In the genomic region with DNA sequence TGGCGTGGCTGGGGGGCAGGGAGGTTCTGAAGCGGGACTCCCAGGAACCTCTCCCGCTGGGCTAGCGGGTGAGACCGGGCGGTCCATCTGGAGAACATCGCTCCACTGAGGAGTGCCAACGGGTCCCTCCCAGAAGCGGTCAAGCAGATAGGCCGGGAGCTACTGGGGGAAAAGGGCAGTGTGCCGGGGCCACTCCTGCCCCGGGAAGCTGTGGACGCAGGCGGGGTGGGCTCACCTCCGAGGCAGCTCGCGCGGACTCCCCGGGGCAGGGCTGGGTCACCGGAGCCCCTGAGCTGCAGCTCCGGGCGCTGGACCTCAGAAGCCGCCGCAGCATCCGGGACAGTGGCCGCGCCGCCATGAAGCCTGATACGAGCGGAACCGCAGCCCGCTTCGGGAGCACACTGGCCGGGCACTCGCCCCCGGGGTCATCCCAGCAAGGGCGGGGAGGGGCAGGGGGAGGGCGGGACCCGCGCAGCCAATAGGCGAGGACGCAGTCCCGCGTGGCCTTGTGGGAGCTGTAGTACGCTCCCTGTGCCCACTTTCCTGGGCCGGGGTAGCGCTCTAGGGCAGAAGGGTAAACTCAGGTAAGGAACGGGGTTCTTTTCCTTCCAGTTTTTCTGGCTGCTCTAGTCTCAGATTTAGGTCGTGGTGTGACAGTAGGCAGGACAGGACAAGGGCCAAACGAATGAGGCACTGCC, we compare ENCODE assay signal across 8 cellular contexts. TPM values are rescaled to one million over a fixed set of nuclear protein-coding genes. Genes with fewer than 3 reads are reported as not detected.
DNase-seq lines count a peak whose midpoint lies in the region; ATAC-seq and TF ChIP-seq lines count a peak whose summit lies in the region.

A gene (minus strand): TSS at position 403 of the 698 bp plus-strand sequence. CDS start 45 bp downstream, at position 358.

- H4K20me1 ChIP-seq in neural progenitor cell (ENCODE audit: low read depth) (no peaks in the 10 kb centered on the region), Karpas-422 (ENCODE audit: insufficient read depth, low read depth, low read length) (no peaks in the 10 kb centered on the region), PC-9 (ENCODE audit: insufficient read depth) (no peaks in the 10 kb centered on the region)

- CTCF ChIA-PET in PC-9 (lab: Charles Lee) = no interaction called here

- peak within 1 kb of the TSS; percentile 94 for H2AFZ ChIP-seq in neural progenitor cell (replicated peaks)
- no peak within 1 kb of the TSS for H2AFZ ChIP-seq in Karpas-422 (ENCODE audit: low read length)
- no peak within 1 kb of the TSS for H2AFZ ChIP-seq in PC-9

- H3K27me3 ChIP-seq in HAP-1 (ENCODE audit: low read depth) (no peaks in the 10 kb centered on the region), neural progenitor cell (peaks cover 13% of the 10 kb centered on the region), suprapubic skin (no peaks in the 10 kb centered on the region), Karpas-422 (ENCODE audit: low read length) (no peaks in the 10 kb centered on the region), PC-9 (ENCODE audit: insufficient read depth, low read depth) (peaks cover 37% of the 10 kb centered on the region)

- 9% methylated on average over 14 of the region's 50 CpGs for WGBS in suprapubic skin

- in situ Hi-C loops in HAP-1 (cut with MboI; ENCODE audit: low sequenced_read_pairs) = no loop called here

- H3K4me3 Mint-ChIP-seq in activated naive CD8-positive, alpha-beta T cell treated with anti-CD3 and anti-CD28 coated beads, Interleukin-2, amount 50 U/mL, for 24 hours = peak within 1 kb of the TSS; percentile 70
- H3K4me3 Mint-ChIP-seq in neural progenitor cell = peak within 1 kb of the TSS; percentile 96

- H3K9me3 ChIP-seq in HAP-1 (no peaks in the 10 kb centered on the region), neural progenitor cell (ENCODE audit: low read depth) (no peaks in the 10 kb centered on the region), suprapubic skin (no peaks in the 10 kb centered on the region), Karpas-422 (ENCODE audit: low read length) (no peaks in the 10 kb centered on the region), PC-9 (ENCODE audit: insufficient read depth, low read depth) (no peaks in the 10 kb centered on the region)

- H3K4me3 ChIP-seq in HAP-1 (peak within 1 kb of the TSS; percentile 69), neural progenitor cell (peak within 1 kb of the TSS; percentile 93), suprapubic skin (peak within 1 kb of the TSS; percentile 73), Karpas-422 (ENCODE audit: low read length) (no peak within 1 kb of the TSS), PC-9 (no peak within 1 kb of the TSS)

- TF ChIP-seq POLR2A in suprapubic skin (IDR thresholded peaks at IDR 0.05) = no peak

- peak; percentile 91 for ATAC-seq in activated naive CD8-positive, alpha-beta T cell treated with anti-CD3 and anti-CD28 coated beads, Interleukin-2, amount 50 U/mL, for 24 hours

- H3K27ac ChIP-seq in neural progenitor cell (no peak within 1 kb of the TSS), suprapubic skin (peak within 1 kb of the TSS; percentile 81), Karpas-422 (ENCODE audit: low read length) (no peak within 1 kb of the TSS), PC-9 (no peak within 1 kb of the TSS)

- H3F3A ChIP-seq in neural progenitor cell (ENCODE audit: low read depth) (no peaks in the 10 kb centered on the region), PC-9 (ENCODE audit: insufficient read depth, low read depth) (no peaks in the 10 kb centered on the region)

- peak; percentile 46 to 85 for DNase-seq in HAP-1 (ENCODE audit: low spot score in 2 of 2)
- DNase-seq in NOMO-1 treated with DMSO at 0.1 percent for 48 hours (lab: John Stamatoyannopoulos, UW; ENCODE audit: unreplicated experiment) = peak; percentile 23
- DNase-seq in activated naive CD8-positive, alpha-beta T cell treated with anti-CD3 and anti-CD28 coated beads, Interleukin-2, amount 50 U/mL, for 24 hours = peak; percentile 57
- DNase-seq in head of caudate nucleus = peak; percentile 78 to 96 (median 92)
- peak; percentile 89 for DNase-seq in neural progenitor cell (ENCODE audit: low spot score)
- DNase-seq in suprapubic skin (ENCODE audit: low spot score in 2 of 2) = peak; percentile 88 to 90
- no peak for DNase-seq in Karpas-422
- no peak for DNase-seq in PC-9

- no peaks in the 10 kb centered on the region for H3K36me3 Mint-ChIP-seq in activated naive CD8-positive, alpha-beta T cell treated with anti-CD3 and anti-CD28 coated beads, Interleukin-2, amount 50 U/mL, for 24 hours (ENCODE audit: low read depth)
- H3K36me3 Mint-ChIP-seq in neural progenitor cell = peaks cover 4% of the 10 kb centered on the region

- peak within 1 kb of the TSS; percentile 40 for H3K27ac Mint-ChIP-seq in activated naive CD8-positive, alpha-beta T cell treated with anti-CD3 and anti-CD28 coated beads, Interleukin-2, amount 50 U/mL, for 24 hours
- peak within 1 kb of the TSS; percentile 87 for H3K27ac Mint-ChIP-seq in neural progenitor cell

- no peaks in the 10 kb centered on the region for H3K9me3 Mint-ChIP-seq in activated naive CD8-positive, alpha-beta T cell treated with anti-CD3 and anti-CD28 coated beads, Interleukin-2, amount 50 U/mL, for 24 hours
- H3K9me3 Mint-ChIP-seq in neural progenitor cell = no peaks in the 10 kb centered on the region

- TF ChIP-seq EP300 in suprapubic skin (IDR thresholded peaks at IDR 0.05) = no peak

- H3K9ac ChIP-seq in neural progenitor cell (peak within 1 kb of the TSS; percentile 42), Karpas-422 (ENCODE audit: low read length) (no peak within 1 kb of the TSS)

- no peaks in the 10 kb centered on the region for H3K36me3 ChIP-seq in HAP-1 (replicated peaks)
- no peaks in the 10 kb centered on the region for H3K36me3 ChIP-seq in neural progenitor cell
- H3K36me3 ChIP-seq in suprapubic skin = no peaks in the 10 kb centered on the region
- H3K36me3 ChIP-seq in Karpas-422 (ENCODE audit: insufficient read depth, low read length) = no peaks in the 10 kb centered on the region
- no peaks in the 10 kb centered on the region for H3K36me3 ChIP-seq in PC-9 (ENCODE audit: low read depth)

- H3K4me1 Mint-ChIP-seq in activated naive CD8-positive, alpha-beta T cell treated with anti-CD3 and anti-CD28 coated beads, Interleukin-2, amount 50 U/mL, for 24 hours = peaks cover 14% of the 10 kb centered on the region
- peaks cover 27% of the 10 kb centered on the region for H3K4me1 Mint-ChIP-seq in neural progenitor cell

- H3K4me2 ChIP-seq in neural progenitor cell (peak within 1 kb of the TSS; percentile 99), Karpas-422 (ENCODE audit: low read depth, low read length, poor library complexity, severe bottlenecking) (no peak within 1 kb of the TSS), PC-9 (no peak within 1 kb of the TSS)

- BruUV-seq in PC-9 (replicated peaks; lab: Mats Ljungman, UMichigan) = no TSS peak

- H3K27me3 Mint-ChIP-seq in activated naive CD8-positive, alpha-beta T cell treated with anti-CD3 and anti-CD28 coated beads, Interleukin-2, amount 50 U/mL, for 24 hours = peaks cover 13% of the 10 kb centered on the region
- no peaks in the 10 kb centered on the region for H3K27me3 Mint-ChIP-seq in neural progenitor cell (ENCODE audit: insufficient read depth, low read depth)

- intact Hi-C loops in head of caudate nucleus (cut with DNase I) = no loop called here
- intact Hi-C loops in PC-9 (cut with micrococcal nuclease; ENCODE audit: unreplicated experiment) = no loop called here

- no peaks in the 10 kb centered on the region for H3K9me2 ChIP-seq in Karpas-422 (replicated peaks; ENCODE audit: insufficient read depth, low read length)
- H3K9me2 ChIP-seq in PC-9 (ENCODE audit: insufficient read depth) = no peaks in the 10 kb centered on the region

- peaks cover 7% of the 10 kb centered on the region for H3K79me2 ChIP-seq in neural progenitor cell (ENCODE audit: low read depth)
- no peaks in the 10 kb centered on the region for H3K79me2 ChIP-seq in Karpas-422 (ENCODE audit: low read length)
- H3K79me2 ChIP-seq in PC-9 (ENCODE audit: low read depth) = no peaks in the 10 kb centered on the region

- H3K4me1 ChIP-seq in HAP-1 (peaks cover 11% of the 10 kb centered on the region), neural progenitor cell (peaks cover 34% of the 10 kb centered on the region), suprapubic skin (peaks cover 24% of the 10 kb centered on the region), Karpas-422 (ENCODE audit: low read length) (no peaks in the 10 kb centered on the region), PC-9 (replicated peaks; ENCODE audit: insufficient read depth) (no peaks in the 10 kb centered on the region)

- TF ChIP-seq CTCF in neural progenitor cell (IDR thresholded peaks at IDR 0.05) = no peak
- no peak for TF ChIP-seq CTCF in suprapubic skin (IDR thresholded peaks at IDR 0.05)
- no peak for TF ChIP-seq CTCF in PC-9 (conservative IDR thresholded peaks at IDR 0.05)

- POLR2A ChIA-PET in PC-9 (lab: Charles Lee; ENCODE audit: unreplicated experiment) = no interaction called here

RNA-seq across cellular contexts. Expression of the gene that starts here (rescaled TPM):
- 11.3 and 17.9 TPM in 2 replicates for total RNA-seq in neural progenitor cell (ENCODE audit: low replicate concordance)
- total RNA-seq in suprapubic skin = 10 to 100 TPM in 2 of 4 donors, 1 to 10 TPM in 2; 4.2 to 13.8 (median 10.2) TPM
- not detected in 2 replicates for total RNA-seq in Karpas-422 (2014; rRNA removed; shearing (Covaris generic); ENCODE audit: low replicate concordance)
- total RNA-seq in PC-9 (2021) = not detected in 2 replicates

Comparison
In these comparisons a context has a peak if more than half of its experiments do, and no peak if none do; other contexts are left out.
1. DNase-seq: peak in HAP-1 (2 of 2), NOMO-1 treated with DMSO at 0.1 percent for 48 hours (single experiment), activated naive CD8-positive, alpha-beta T cell treated with anti-CD3 and anti-CD28 coated beads, Interleukin-2, amount 50 U/mL, for 24 hours (single experiment), head of caudate nucleus (42 of 42), neural progenitor cell (single experiment) and suprapubic skin (2 of 2); none in Karpas-422 (single experiment) and PC-9 (0 of 2).
2. H3K4me3 ChIP-seq: peak in HAP-1 (single experiment), neural progenitor cell (single experiment) and suprapubic skin (single experiment); none in Karpas-422 (single experiment) and PC-9 (single experiment).